20 cellular contexts compared by ENCODE assay signal in the genomic region with DNA sequence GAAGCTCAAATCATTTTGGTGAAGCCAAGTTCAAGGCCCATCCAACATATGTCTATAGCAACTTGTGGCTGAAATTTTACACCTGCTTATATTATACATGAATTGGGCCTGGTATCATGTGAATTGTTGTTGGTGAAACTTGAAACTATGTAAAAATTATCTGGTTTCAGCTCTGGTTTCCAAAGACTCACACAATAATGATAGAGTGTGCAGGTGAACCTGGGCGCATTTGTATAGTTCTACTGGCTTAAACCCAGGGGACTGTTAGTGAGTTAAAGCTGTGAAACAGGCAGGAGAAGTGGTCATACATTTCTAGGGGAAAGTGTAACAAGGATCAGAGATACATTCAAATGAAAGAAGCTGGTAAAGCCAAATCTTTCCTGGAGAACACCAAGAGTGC.
"Had no signal": no experiment of that assay in that cellular context is flagged by ENCODE, and none has a peak within 500 bp of the region (broad histone marks: within the 10 kb centered on the region; RNA-seq: fewer than 3 reads in every experiment).

No MANE protein-coding gene starts in this region.

- H3K4me3 ChIP-seq: cardiac muscle cell, SK-N-MC had no signal

- ATAC-seq: activated CD4-positive, alpha-beta T cell treated with anti-CD3 and anti-CD28 coated beads for 36 hours; activated T-helper 17 cell treated with anti-CD3 and anti-CD28 coated beads, Interleukin-2, amount 50 U/mL, for 72 hours had no signal

- DNase-seq: activated CD4-positive, alpha-beta memory T cell treated with anti-CD3 and anti-CD28 coated beads, Interleukin-2, amount 10 ng/mL, durations not matched to agents 7 days and 5 days; activated CD4-positive, alpha-beta T cell treated with anti-CD3 and anti-CD28 coated beads for 36 hours; activated CD4-positive, alpha-beta T cell treated with anti-CD3 and anti-CD28 coated beads, Interleukin-2, amount 50 U/mL, for 1 hour; activated gamma-delta T cell; activated naive CD4-positive, alpha-beta T cell treated with anti-CD3 and anti-CD28 coated beads for 36 hours; activated T-cell treated with anti-CD3 and anti-CD28 coated beads for 4 hours; activated T-cell treated with anti-CD3 and anti-CD28 coated beads, Interleukin-2, amount 50 U/mL, for 48 hours; amygdala; Karpas-422; NCI-H1105 treated with DMSO at 0.1 percent for 48 hours; NCI-H146; NCI-H187 treated with DMSO at 0.1 percent for 48 hours; NCI-H2081 treated with DMSO at 0.1 percent for 48 hours; NCI-H526; SIG-M5; T-helper 1 cell; WERI-Rb-1 had no signal

- H3K36me3 ChIP-seq: cardiac muscle cell, WERI-Rb-1 had no signal

- H3K27me3 ChIP-seq: cardiac muscle cell had no signal

- H3K27ac ChIP-seq: cardiac muscle cell, SK-N-MC, WERI-Rb-1 had no signal
